Comparison of ENCODE assay signal across 11 cellular contexts in the genomic region with DNA sequence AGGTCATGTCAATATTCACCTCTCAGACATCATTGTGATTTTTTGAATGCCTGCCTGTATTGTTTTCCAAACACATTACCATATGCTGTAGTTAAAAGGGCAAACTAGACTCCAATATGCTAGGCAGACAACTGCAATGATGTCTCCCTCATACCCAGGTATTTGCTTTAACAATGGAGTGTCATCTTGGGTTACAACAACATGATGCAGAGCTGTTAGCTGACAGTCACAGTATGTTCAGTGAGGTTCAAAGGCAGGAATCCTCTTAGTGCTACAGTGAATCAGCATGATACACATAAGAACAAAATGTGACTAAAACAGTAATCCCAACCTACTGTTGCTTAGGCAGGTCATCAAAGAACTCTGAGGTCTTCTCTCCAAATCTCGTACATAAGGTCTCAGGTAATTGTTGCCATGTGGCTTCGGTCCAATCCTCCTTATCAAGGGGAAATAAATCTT. TPM values are rescaled to one million over a fixed set of nuclear protein-coding genes. Genes with fewer than 3 reads are reported as not detected.
DNase-seq lines count a peak whose midpoint lies in the region; ATAC-seq, FAIRE-seq and TF ChIP-seq lines count a peak whose summit lies in the region.
"Had no signal": no experiment of that assay in that cellular context is flagged by ENCODE, and none has a peak within 500 bp of the region (broad histone marks: within the 10 kb centered on the region; RNA-seq: fewer than 3 reads in every experiment).

No MANE protein-coding gene starts in this region.

- H2BK20ac ChIP-seq in IMR-90 (ENCODE audit: low read depth, low read length): 0 out of 2 replicates have a peak overlapping the region, but pooled peaks have one; percentile 60

- no peaks in the 10 kb centered on the region for H3K79me1 ChIP-seq in IMR-90 (ENCODE audit: low read depth in 1 of 2, low read length in 2 of 2)

- no peak overlapping the region for H2BK5ac ChIP-seq in IMR-90 (ENCODE audit: low read depth, low read length, poor library complexity, severe bottlenecking)

- H3K4ac ChIP-seq in IMR-90 (ENCODE audit: low read depth, low read length): no peak overlapping the region

- no peak overlapping the region for H2AFZ ChIP-seq in IMR-90 (replicated peaks; ENCODE audit: low read length, poor library complexity)
- H2AFZ ChIP-seq: PC-9 had no signal

- no peak overlapping the region for H3K9ac ChIP-seq in IMR-90 (ENCODE audit: low read depth, low read length)

- peak overlapping the region; percentile 13; the same call in 2 of the 3 replicates for H2BK15ac ChIP-seq in IMR-90 (ENCODE audit: low read depth, low read length)

- FAIRE-seq in bronchial epithelial cell (lab: Jason Lieb, UNC): no peak

- H4K20me1 ChIP-seq in IMR-90 (ENCODE audit: insufficient read depth, low read length): no peaks in the 10 kb centered on the region

- intact Hi-C loops in IMR-90 (cut with micrococcal nuclease): loop anchor here (1.0 to 10.0 kb wide), 5 partner anchors 95 to 359 kb away; a partner anchor contains a TSS
- intact Hi-C loops in aorta (cut with DNase I): loop anchor here (2.0 to 10.0 kb wide), 4 partner anchors 71 to 329 kb away; no protein-coding TSS in a partner anchor

- no peak overlapping the region for H3K14ac ChIP-seq in IMR-90 (replicated peaks; ENCODE audit: low read depth, low read length)

- POLR2A ChIA-PET in IMR-90 (lab: Charles Lee; ENCODE audit: unreplicated experiment): no interaction called here

- in situ Hi-C loops in IMR-90 (cut with MboI; ENCODE audit: low sequenced_read_pairs): loop anchor here (5.0 to 10.0 kb wide), 3 partner anchors 101 to 359 kb away; a partner anchor contains a TSS

- H3K9me1 ChIP-seq in IMR-90 (ENCODE audit: insufficient read depth, low read length): no peaks in the 10 kb centered on the region

- dilution Hi-C loops in IMR-90 (cut with HindIII; ENCODE audit: low sequenced_read_pairs, unreplicated experiment): no loop called here

- H3K18ac ChIP-seq in IMR-90 (ENCODE audit: low read depth, low read length): no peak overlapping the region

- H3K27ac ChIP-seq in IMR-90 (ENCODE audit: insufficient read depth, low read length) (no peak overlapping the region), aorta (ENCODE audit: low read depth in 1 of 2, low read length in 2 of 2) (no peak overlapping the region)
- H3K27ac ChIP-seq: C4-2B, PC-9 had no signal

- no peak overlapping the region for H2AK9ac ChIP-seq in IMR-90 (replicated peaks; ENCODE audit: low read depth, low read length, poor library complexity)

- H2BK120ac ChIP-seq in IMR-90 (ENCODE audit: low read depth, low read length): no peak overlapping the region; the same call in 1 of the 2 replicates

- no peak overlapping the region for H3K56ac ChIP-seq in IMR-90 (ENCODE audit: extremely low read depth, insufficient read depth, low read length)

- H3K9me3 ChIP-seq in IMR-90 (ENCODE audit: control insufficient read depth, insufficient read depth, low read length) (no peaks in the 10 kb centered on the region), aorta (ENCODE audit: control insufficient read depth, low read length) (peaks cover 2% of the 10 kb centered on the region)

- H3K36me3 ChIP-seq in IMR-90 (ENCODE audit: control insufficient read depth, insufficient read depth, low read length) (no peaks in the 10 kb centered on the region), bronchial epithelial cell (ENCODE audit: control insufficient read depth, insufficient read depth, low read length) (no peaks in the 10 kb centered on the region), aorta (ENCODE audit: control insufficient read depth in 1 of 2, insufficient read depth in 2 of 2, low read length in 1 of 2) (no peaks in the 10 kb centered on the region)

- H3K4me1 ChIP-seq in IMR-90 (ENCODE audit: control insufficient read depth, insufficient read depth, low read length) (no peaks in the 10 kb centered on the region; the same call in 1 of the 2 replicates), aorta (ENCODE audit: control insufficient read depth in 1 of 2, insufficient read depth in 2 of 2, low read length in 2 of 2) (no peaks in the 10 kb centered on the region)

- DNase-seq in IMR-90 (peak; percentile 55), bronchial epithelial cell (ENCODE audit: low read depth) (peak; percentile 41), fibroblast of the aortic adventitia (ENCODE audit: low read depth) (peak; percentile 11), DMS 273 treated with DMSO at 0.1 percent for 48 hours (lab: John Stamatoyannopoulos, UW) (no peak), aorta (no peak)
- DNase-seq: NCI-H1417 treated with DMSO at 0.1 percent for 48 hours had no signal

- no peak overlapping the region for H4K5ac ChIP-seq in IMR-90 (ENCODE audit: low read depth, low read length)

- no peak overlapping the region for H3K4me3 ChIP-seq in IMR-90 (ENCODE audit: insufficient read depth, low read depth, low read length)
- H3K4me3 ChIP-seq in bronchial epithelial cell (ENCODE audit: low read depth, low read length): no peak overlapping the region
- no peak overlapping the region for H3K4me3 ChIP-seq in fibroblast of the aortic adventitia (ENCODE audit: low read depth, low read length)
- no peak overlapping the region for H3K4me3 ChIP-seq in aorta (ENCODE audit: low read length in 2 of 2)
- H3K4me3 ChIP-seq: PC-9 had no signal

- peak; percentile 28 for ATAC-seq in IMR-90 (ENCODE audit: low read depth)
- ATAC-seq in HG02870 (IDR thresholded peaks at IDR 0.05; ENCODE audit: unreplicated experiment): no peak
- ATAC-seq in HG02852 (IDR thresholded peaks at IDR 0.05; ENCODE audit: unreplicated experiment): no peak
- ATAC-seq in aorta (ENCODE audit: low FRiP score): no peak

- H2AK5ac ChIP-seq in IMR-90 (ENCODE audit: low read depth, low read length): peak overlapping the region; percentile 35; the same call in 1 of the 2 replicates

- H3K27me3 ChIP-seq in IMR-90 (ENCODE audit: control insufficient read depth, insufficient read depth, low read length) (no peaks in the 10 kb centered on the region; the same call in 1 of the 2 replicates), bronchial epithelial cell (ENCODE audit: control insufficient read depth, insufficient read depth, low read length) (no peaks in the 10 kb centered on the region), aorta (ENCODE audit: control insufficient read depth in 1 of 2, insufficient read depth in 2 of 2, low read length in 1 of 2) (peaks cover 0 to 2% of the 10 kb centered on the region in 2 donors)

- BruUV-seq in IMR-90 (replicated peaks; lab: Mats Ljungman, UMichigan): no TSS peak

- no peak for TF ChIP-seq POLR2A in IMR-90 (IDR thresholded peaks at IDR 0.05; ENCODE audit: low read depth, low read length)

- H4K8ac ChIP-seq in IMR-90 (ENCODE audit: low read depth in 2 of 2, low read length in 2 of 2): no peak overlapping the region

- no peak overlapping the region for H3K23ac ChIP-seq in IMR-90 (ENCODE audit: low read depth, low read length)

- H3K4me2 ChIP-seq in IMR-90 (ENCODE audit: low read depth, low read length): no peak overlapping the region
- H3K4me2 ChIP-seq: PC-9 had no signal

- WGBS in IMR-90 (ENCODE audit: extremely low coverage in 2 of 2, insufficient read length in 1 of 2), 2 experiments: no CpG with 5 or more reads among the region's 2 CpGs
- WGBS in aorta, 2 donors: 50 to 53% methylated on average over 2 of the region's 2 CpGs

- H4K91ac ChIP-seq in IMR-90 (ENCODE audit: insufficient read depth, low read depth, low read length): no peak overlapping the region

- no peak for TF ChIP-seq RAD21 in IMR-90 (IDR thresholded peaks at IDR 0.05; ENCODE audit: low read length)

- TF ChIP-seq CTCF in IMR-90 (conservative IDR thresholded peaks at IDR 0.05; ENCODE audit: low read depth, low read length): no peak
- no peak for TF ChIP-seq CTCF in bronchial epithelial cell (IDR thresholded peaks at IDR 0.05; ENCODE audit: insufficient read depth, low read length, severe bottlenecking)
- TF ChIP-seq CTCF in fibroblast of the aortic adventitia (IDR thresholded peaks at IDR 0.05; ENCODE audit: insufficient read depth, low read length): no peak

- CTCF ChIA-PET in IMR-90 (lab: Yijun Ruan, JAX): interaction anchor here (0.6 to 1.8 kb wide), 5 partner anchors 9 to 1184 kb away, joined by 3 to 9 read pairs (median 4); no protein-coding TSS in a partner anchor

TF ChIP-seq in IMR-90, 13 proteins besides CTCF, POLR2A, EP300 and RAD21:
- no peak for TF ChIP-seq NFE2L2 (IDR thresholded peaks at IDR 0.05; ENCODE audit: low read depth, low read length)
- no peak for TF ChIP-seq MXI1 (IDR thresholded peaks at IDR 0.05; ENCODE audit: borderline replicate concordance, low read depth, low read length)

RNA-seq across cellular contexts. Expression of a gene that starts 24.0 kb away (rescaled TPM):
- total RNA-seq in IMR-90 (2012; rRNA removed): not detected in 2 replicates
- polyA plus RNA-seq in IMR-90 (2012; rRNA removed): not detected in 2 replicates
- polyA plus RNA-seq in IMR-90 (2012; cell fraction: cytosol; rRNA removed): not detected in 2 replicates
- polyA plus RNA-seq in IMR-90 (2012; cell fraction: nucleus; rRNA removed; ENCODE audit: low replicate concordance): not detected in 2 replicates
- total RNA-seq in bronchial epithelial cell: not detected in 2 replicates
- not detected in 2 replicates for total RNA-seq in fibroblast of the aortic adventitia (ENCODE audit: low replicate concordance)
- not detected for total RNA-seq in aorta
- polyA plus RNA-seq in aorta: not detected
- total RNA-seq: H9, PC-9 had no signal

RNA-seq across cellular contexts. Expression of a gene that starts 56.9 kb away (rescaled TPM):
- total RNA-seq in IMR-90 (2012; rRNA removed) (not detected in 2 replicates), bronchial epithelial cell (not detected in 2 replicates), fibroblast of the aortic adventitia (ENCODE audit: low replicate concordance) (1.6 TPM in 1 of 2 replicates, not detected in the other), aorta (not detected)
- polyA plus RNA-seq in IMR-90 (2012; rRNA removed) (not detected in 2 replicates), aorta (not detected)
- not detected in 2 replicates for polyA plus RNA-seq in IMR-90 (2012; cell fraction: cytosol; rRNA removed)
- 0.15 TPM in 1 of 2 replicates, not detected in the other for polyA plus RNA-seq in IMR-90 (2012; cell fraction: nucleus; rRNA removed; ENCODE audit: low replicate concordance)
- total RNA-seq: H9, PC-9 had no signal

Comparison
In these comparisons a context has a peak if more than half of its experiments do, and no peak if none do; other contexts are left out.
1. DNase-seq: peak in IMR-90 (single experiment), bronchial epithelial cell (single experiment) and fibroblast of the aortic adventitia (single experiment); none in DMS 273 treated with DMSO at 0.1 percent for 48 hours (single experiment) and aorta (0 of 2).